Comparison of ENCODE assay signal across 25 cellular contexts in genomic region chr10:115773832-115774231, GRCh38.
DNase-seq lines count a peak whose midpoint lies in the region; ATAC-seq and TF ChIP-seq lines count a peak whose summit lies in the region.
"Had no signal": no experiment of that assay in that cellular context is flagged by ENCODE, and none has a peak within 500 bp of the region (broad histone marks: within the 10 kb centered on the region; RNA-seq: fewer than 3 reads in every experiment).

No MANE protein-coding gene starts in this region.

- DNase-seq in EL (peak; percentile 20), HCEC 1CT (peak; percentile 32), iris pigment epithelial cell (ENCODE audit: low read depth) (peak; percentile 11), thoracic aorta (ENCODE audit: low spot score) (no peak), HEK293T (ENCODE audit: extremely low spot score) (no peak), head of caudate nucleus (no peak), SHP77 treated with DMSO at 0.1 percent for 48 hours (lab: John Stamatoyannopoulos, UW) (no peak)
- DNase-seq: ACHN; BE2C; CD8-positive, alpha-beta memory T cell; DMS 273 treated with DMSO at 0.1 percent for 48 hours; DMS79; Karpas-422; NCI-H1092 treated with DMSO at 0.1 percent for 48 hours; NCI-H1436; NCI-H187; NCI-H2171 treated with DMSO at 0.1 percent for 48 hours; NCI-H446; NCI-H524 treated with DMSO at 0.1 percent for 48 hours; NCI-H774; NK-92 treated with Interleukin-12 subunit alpha and Interleukin-12 subunit beta, amount 100 ng/mL, for 24 hours; PC-9; SHP77; T-helper 1 cell had no signal

- intact Hi-C loops in head of caudate nucleus (cut with DNase I) = no loop called here

- no peak for TF ChIP-seq CTCF in thoracic aorta (IDR thresholded peaks at IDR 0.05)

- no peaks in the 10 kb centered on the region for H3K27me3 ChIP-seq in thoracic aorta (replicated peaks; ENCODE audit: insufficient read depth)
- H3K27me3 ChIP-seq: BE2C had no signal

- H3K9me3 ChIP-seq in thoracic aorta = no peaks in the 10 kb centered on the region
- H3K9me3 ChIP-seq: BE2C had no signal

- POLR2A ChIA-PET in HEK293T (lab: Yijun Ruan, JAX) = no interaction called here

- CTCF ChIA-PET in HEK293T (lab: Yijun Ruan, JAX) = no interaction called here

- H3K4me1 ChIP-seq in thoracic aorta (ENCODE audit: control insufficient read depth in 1 of 2, low read depth in 2 of 2) = peaks cover 13 to 24% of the 10 kb centered on the region in 2 donors
- H3K4me1 ChIP-seq: BE2C had no signal

- no peaks in the 10 kb centered on the region for H3K36me3 ChIP-seq in thoracic aorta
- H3K36me3 ChIP-seq: BE2C had no signal

- peak overlapping the region; percentile 40 to 72 for H3K27ac ChIP-seq in thoracic aorta
- H3K27ac ChIP-seq: PC-9 had no signal

- ATAC-seq in thoracic aorta (ENCODE audit: insufficient number of reproducible peaks, low FRiP score, low read depth) = no peak
- ATAC-seq: HepG2 had no signal

- H3K4me3 ChIP-seq in thoracic aorta = no peak overlapping the region
- H3K4me3 ChIP-seq: PC-9 had no signal

TF ChIP-seq in HEK293T, 16 proteins besides CTCF, POLR2A, EP300 and RAD21:
- TF ChIP-seq FOXK2 (IDR thresholded peaks at IDR 0.05) = no peak

Comparison
In these comparisons a context has a peak if more than half of its experiments do, and no peak if none do; other contexts are left out.
1. DNase-seq: peak in EL (single experiment), HCEC 1CT (single experiment) and iris pigment epithelial cell (single experiment); none in thoracic aorta (single experiment), HEK293T (single experiment), head of caudate nucleus (0 of 42) and SHP77 treated with DMSO at 0.1 percent for 48 hours (single experiment).